In genomic region chr11:62727833-62728721, GRCh38 we compare ENCODE assay signal across 8 cellular contexts. TPM values are rescaled to one million over a fixed set of nuclear protein-coding genes. Genes with fewer than 3 reads are reported as not detected.
DNase-seq lines count a peak whose midpoint lies in the region; ATAC-seq and TF ChIP-seq lines count a peak whose summit lies in the region.

TTC9C (plus strand) TSS chr11:62728486; CDS start chr11:62728849, 363 bp downstream.

- H3K9me3 ChIP-seq in A673 (ENCODE audit: low read depth, low read length, poor library complexity, severe bottlenecking) (no peaks in the 10 kb centered on the region), breast epithelium (no peaks in the 10 kb centered on the region), iPS-20b (ENCODE audit: insufficient read depth, low read depth, low read length) (no peaks in the 10 kb centered on the region)

- ATAC-seq in GM18870 (IDR thresholded peaks at IDR 0.05; ENCODE audit: unreplicated experiment), result peak; percentile 63
- ATAC-seq in HG03135 (IDR thresholded peaks at IDR 0.05; ENCODE audit: unreplicated experiment), result peak; percentile 52

- H3K4me1 ChIP-seq in A673 (ENCODE audit: insufficient read depth, low read length, poor library complexity, severe bottlenecking), result peaks cover 11% of the 10 kb centered on the region
- H3K4me1 ChIP-seq in breast epithelium, result peaks cover 3 to 18% of the 10 kb centered on the region in 2 donors
- H3K4me1 ChIP-seq in iPS-20b (ENCODE audit: insufficient read depth, low read length), result peaks cover 7% of the 10 kb centered on the region; the same call in 1 of the 2 replicates

- intact Hi-C loops in A673 (cut with micrococcal nuclease; ENCODE audit: unreplicated experiment), result loop anchor here (1.0 to 5.0 kb wide), 3 partner anchors 44 to 901 kb away; partner anchors contain the start of gene TAF6L
- intact Hi-C loops in breast epithelium (cut with DNase I; ENCODE audit: low total_unique reads), result no loop called here

- peak; percentile 91 for TF ChIP-seq POLR2A in breast epithelium (IDR thresholded peaks at IDR 0.05)

- H3K9ac ChIP-seq in iPS-20b (ENCODE audit: low read depth, low read length), result peak within 1 kb of the TSS; percentile 94

- POLR2A ChIA-PET in A673 (lab: Charles Lee; ENCODE audit: low non-redundant PET), result interaction anchor here (0.6 to 1.4 kb wide), 9 partner anchors 9 to 136 kb away, joined by 3 to 12 read pairs (median 5); partner anchors contain the start of genes C11orf98, CSKMT, STX5 and TUT1

- H3K27ac ChIP-seq in A673 (ENCODE audit: low read depth, low read length, poor library complexity, severe bottlenecking) (peak within 1 kb of the TSS; percentile 98), VCaP (peak within 1 kb of the TSS; percentile 97), breast epithelium (peak within 1 kb of the TSS; percentile 93 to 97), iPS-20b (ENCODE audit: low read length) (peak within 1 kb of the TSS; percentile 91), skin epidermis (peak within 1 kb of the TSS; percentile 68 to 99 (median 94))

- H3K27me3 ChIP-seq in A673 (replicated peaks; ENCODE audit: insufficient read depth, low read depth, low read length, poor library complexity), result no peaks in the 10 kb centered on the region
- no peaks in the 10 kb centered on the region for H3K27me3 ChIP-seq in breast epithelium
- no peaks in the 10 kb centered on the region for H3K27me3 ChIP-seq in iPS-20b (ENCODE audit: insufficient read depth, low read length)

- BruUV-seq in A673 (replicated peaks; lab: Mats Ljungman, UMichigan), result no TSS peak

- DNase-seq in A673 (ENCODE audit: low spot score), result peak; percentile 100
- DNase-seq in NCI-H2196 treated with DMSO at 0.1 percent for 48 hours (lab: John Stamatoyannopoulos, UW; ENCODE audit: unreplicated experiment), result peak; percentile 98
- peak; percentile 86 to 90 for DNase-seq in breast epithelium (ENCODE audit: low spot score in 2 of 2)

- CTCF ChIA-PET in A673 (lab: Charles Lee), result interaction anchor here (0.5 to 1.5 kb wide), 3 partner anchors 9 to 304 kb away, joined by 3 to 6 read pairs (median 4); no protein-coding TSS in a partner anchor

- TF ChIP-seq CTCF in A673 (conservative IDR thresholded peaks at IDR 0.05; ENCODE audit: low read depth, low read length), result no peak
- no peak for TF ChIP-seq CTCF in VCaP (conservative IDR thresholded peaks at IDR 0.05)
- TF ChIP-seq CTCF in breast epithelium (IDR thresholded peaks at IDR 0.05), result no peak

- H3K36me3 ChIP-seq in A673 (ENCODE audit: insufficient read depth, low read length, poor library complexity, severe bottlenecking) (peaks cover 25% of the 10 kb centered on the region), breast epithelium (no peaks in the 10 kb centered on the region), iPS-20b (ENCODE audit: insufficient read depth, low read depth, low read length) (peaks cover 29% of the 10 kb centered on the region)

- H3K4me3 ChIP-seq in A673 (ENCODE audit: low read depth, low read length, poor library complexity, severe bottlenecking), result peak within 1 kb of the TSS; percentile 86
- H3K4me3 ChIP-seq in breast epithelium, result peak within 1 kb of the TSS; percentile 86 to 98 (median 92)
- peak within 1 kb of the TSS; percentile 92 for H3K4me3 ChIP-seq in iPS-20b (ENCODE audit: low read length)
- peak within 1 kb of the TSS; percentile 68 to 97 (median 90) for H3K4me3 ChIP-seq in skin epidermis

RNA-seq across cellular contexts. Expression of gene TTC9C, which starts in this region (rescaled TPM):
- total RNA-seq in A673 (2021) (66.5 and 66.8 TPM in 2 replicates), breast epithelium (10 to 100 TPM; 19.2 to 26.2 (median 25.8) TPM)

Comparison
In these comparisons a context has a peak if more than half of its experiments do, and no peak if none do; other contexts are left out.
1. Peak in every context shown above with its lines: DNase-seq, ATAC-seq, H3K4me3 ChIP-seq and H3K27ac ChIP-seq.